In genomic region chr11:15757299-15757698, GRCh38 we compare ENCODE assay signal across 1 cellular context.
TF ChIP-seq lines count a peak whose summit lies in the region.

No MANE protein-coding gene starts in this region.

TF ChIP-seq in GM12878, 131 proteins besides CTCF, POLR2A, EP300 and RAD21 (continued from another document):
- peak; percentile 65; the same call in 1 of the 2 replicates for TF ChIP-seq ZNF687 (IDR thresholded peaks at IDR 0.05)
